ENCODE assay signal across 4 cellular contexts in the genomic region with DNA sequence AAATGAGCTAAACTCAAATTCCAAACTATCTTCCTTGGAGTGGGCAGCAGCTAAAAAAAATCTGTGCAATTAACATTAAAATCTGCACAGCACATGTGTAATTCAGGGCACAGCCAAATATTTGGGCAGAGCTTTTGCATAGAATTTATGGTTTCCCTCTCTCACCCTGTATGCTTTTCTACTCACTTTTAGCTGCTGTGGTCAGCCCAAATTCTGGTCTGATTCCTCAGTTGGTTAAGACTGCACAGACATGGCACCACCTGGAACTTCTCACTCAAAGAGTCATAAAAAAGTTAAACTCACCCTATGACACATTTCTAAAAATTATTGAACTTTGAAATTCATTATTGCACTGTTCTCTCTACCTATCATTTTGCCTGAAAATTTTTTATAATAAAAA.
"Had no signal": no experiment of that assay in that cellular context is flagged by ENCODE, and none has a peak within 500 bp of the region (broad histone marks: within the 10 kb centered on the region; RNA-seq: fewer than 3 reads in every experiment).

No MANE protein-coding gene starts in this region.

- ATAC-seq: GM23338 had no signal

- H3K4me3 ChIP-seq: GM23338 had no signal

- DNase-seq: H9, HCEC 1CT, KBM-7 had no signal
